10 cellular contexts compared by ENCODE assay signal in the genomic region with DNA sequence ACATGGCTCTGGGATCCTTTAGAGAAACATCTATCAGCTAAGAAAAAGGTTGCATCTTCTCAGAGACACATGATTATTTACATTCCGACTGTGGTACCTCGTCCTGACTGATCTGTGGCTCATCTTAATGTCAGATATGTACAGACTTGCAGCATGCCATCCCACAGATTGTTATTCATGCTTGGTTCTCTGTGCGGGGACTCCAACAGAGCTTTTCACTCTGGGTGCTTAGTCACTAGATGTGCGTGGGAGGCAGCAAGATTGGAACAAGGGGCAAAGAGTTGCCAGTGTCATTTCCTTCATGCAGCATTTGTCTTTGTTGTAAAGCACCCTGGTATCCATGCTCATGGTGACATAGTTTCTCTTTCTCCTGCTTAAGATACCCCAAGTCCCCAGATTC.
DNase-seq lines count a peak whose midpoint lies in the region; ATAC-seq and TF ChIP-seq lines count a peak whose summit lies in the region.
"Had no signal": no experiment of that assay in that cellular context is flagged by ENCODE, and none has a peak within 500 bp of the region (broad histone marks: within the 10 kb centered on the region; RNA-seq: fewer than 3 reads in every experiment).

No MANE protein-coding gene starts in this region.

- H3K4me3 ChIP-seq in foreskin fibroblast (ENCODE audit: low read depth in 1 of 2, low read length in 2 of 2): no peak overlapping the region
- H3K4me3 ChIP-seq: SK-N-MC had no signal

- ATAC-seq in activated CD4-positive, alpha-beta T cell treated with anti-CD3 and anti-CD28 coated beads for 36 hours: peak; percentile 91

- peak overlapping the region; percentile 73 for H3K27ac Mint-ChIP-seq in activated CD4-positive, alpha-beta T cell treated with anti-CD3 and anti-CD28 coated beads for 36 hours
- no peak overlapping the region for H3K27ac Mint-ChIP-seq in activated CD4-positive, alpha-beta T cell treated with anti-CD3 and anti-CD28 coated beads, Interleukin-2, amount 10 ng/mL, durations not matched to agents 7 days and 5 days
- H3K27ac Mint-ChIP-seq in nephron progenitor cell: no peak overlapping the region

- no peaks in the 10 kb centered on the region for H3K27me3 Mint-ChIP-seq in activated CD4-positive, alpha-beta T cell treated with anti-CD3 and anti-CD28 coated beads for 36 hours
- H3K27me3 Mint-ChIP-seq in activated CD4-positive, alpha-beta T cell treated with anti-CD3 and anti-CD28 coated beads, Interleukin-2, amount 10 ng/mL, durations not matched to agents 7 days and 5 days: no peaks in the 10 kb centered on the region
- no peaks in the 10 kb centered on the region for H3K27me3 Mint-ChIP-seq in nephron progenitor cell (ENCODE audit: low read depth, poor library complexity)

- H3K4me1 Mint-ChIP-seq in activated CD4-positive, alpha-beta T cell treated with anti-CD3 and anti-CD28 coated beads for 36 hours: peaks cover 47% of the 10 kb centered on the region
- H3K4me1 Mint-ChIP-seq in activated CD4-positive, alpha-beta T cell treated with anti-CD3 and anti-CD28 coated beads, Interleukin-2, amount 10 ng/mL, durations not matched to agents 7 days and 5 days: peaks cover 23% of the 10 kb centered on the region
- peaks cover 6% of the 10 kb centered on the region for H3K4me1 Mint-ChIP-seq in nephron progenitor cell

- POLR2A ChIA-PET in activated CD4-positive, alpha-beta T cell treated with anti-CD3 and anti-CD28 coated beads for 36 hours (lab: Charles Lee): interaction anchor here (0.5 to 0.6 kb wide), 2 partner anchors 8 to 132 kb away, joined by 3 to 4 read pairs; no protein-coding TSS in a partner anchor
- POLR2A ChIA-PET in activated CD4-positive, alpha-beta T cell treated with anti-CD3 and anti-CD28 coated beads, Interleukin-2, amount 10 ng/mL, durations not matched to agents 7 days and 5 days (lab: Charles Lee): no interaction called here

- H3K36me3 Mint-ChIP-seq in activated CD4-positive, alpha-beta T cell treated with anti-CD3 and anti-CD28 coated beads for 36 hours (ENCODE audit: low read depth): peaks cover 77% of the 10 kb centered on the region
- H3K36me3 Mint-ChIP-seq in activated CD4-positive, alpha-beta T cell treated with anti-CD3 and anti-CD28 coated beads, Interleukin-2, amount 10 ng/mL, durations not matched to agents 7 days and 5 days (ENCODE audit: low read depth): peaks cover 78% of the 10 kb centered on the region
- H3K36me3 Mint-ChIP-seq in nephron progenitor cell (ENCODE audit: low read depth): peaks cover 4% of the 10 kb centered on the region

- CTCF ChIA-PET in activated CD4-positive, alpha-beta T cell treated with anti-CD3 and anti-CD28 coated beads for 36 hours (lab: Charles Lee): interaction anchor here (0.7 to 1.3 kb wide), 6 partner anchors 12 to 455 kb away, joined by 3 to 5 read pairs (median 4); no protein-coding TSS in a partner anchor
- CTCF ChIA-PET in activated CD4-positive, alpha-beta T cell treated with anti-CD3 and anti-CD28 coated beads, Interleukin-2, amount 10 ng/mL, durations not matched to agents 7 days and 5 days (lab: Charles Lee): interaction anchor here (0.9 kb wide), 1 partner anchor 26 kb away, joined by 4 read pairs; no protein-coding TSS in a partner anchor

- intact Hi-C loops in activated CD4-positive, alpha-beta T cell treated with anti-CD3 and anti-CD28 coated beads for 36 hours (cut with DNase I, micrococcal nuclease): loop anchor here (1.0 to 2.0 kb wide), 3 partner anchors 11 to 23 kb away; no protein-coding TSS in a partner anchor

- peaks cover 21% of the 10 kb centered on the region for H3K9me3 Mint-ChIP-seq in activated CD4-positive, alpha-beta T cell treated with anti-CD3 and anti-CD28 coated beads for 36 hours (ENCODE audit: low read depth)
- H3K9me3 Mint-ChIP-seq in activated CD4-positive, alpha-beta T cell treated with anti-CD3 and anti-CD28 coated beads, Interleukin-2, amount 10 ng/mL, durations not matched to agents 7 days and 5 days: peaks cover 30% of the 10 kb centered on the region
- H3K9me3 Mint-ChIP-seq in nephron progenitor cell: no peaks in the 10 kb centered on the region

- DNase-seq in activated CD4-positive, alpha-beta T cell treated with anti-CD3 and anti-CD28 coated beads for 36 hours: peak; percentile 86
- no peak for DNase-seq in activated CD4-positive, alpha-beta T cell treated with anti-CD3 and anti-CD28 coated beads, Interleukin-2, amount 10 ng/mL, durations not matched to agents 7 days and 5 days
- peak; percentile 53 for DNase-seq in activated CD8-positive, alpha-beta memory T cell treated with anti-CD3 and anti-CD28 coated beads, Interleukin-2, amount 50 U/mL, for 4 hours
- peak; percentile 76 to 81 for DNase-seq in foreskin fibroblast
- peak; percentile 16 to 60 for DNase-seq in stimulated activated CD8-positive, alpha-beta memory T cell treated with anti-CD3 and anti-CD28 coated beads, Interleukin-15, amount 100 ng/mL, for 4 hours (ENCODE audit: low read depth in 2 of 2)
- no peak for DNase-seq in UCSD-AML1 (lab: John Stamatoyannopoulos, UW; ENCODE audit: unreplicated experiment)
- no peak for DNase-seq in nephron progenitor cell
- no peak for DNase-seq in GF-D8 (lab: John Stamatoyannopoulos, UW)
- DNase-seq: mesendoderm had no signal

- no peak overlapping the region for H3K4me3 Mint-ChIP-seq in activated CD4-positive, alpha-beta T cell treated with anti-CD3 and anti-CD28 coated beads for 36 hours
- H3K4me3 Mint-ChIP-seq in activated CD4-positive, alpha-beta T cell treated with anti-CD3 and anti-CD28 coated beads, Interleukin-2, amount 10 ng/mL, durations not matched to agents 7 days and 5 days: no peak overlapping the region
- no peak overlapping the region for H3K4me3 Mint-ChIP-seq in nephron progenitor cell

- no peak for TF ChIP-seq CTCF in foreskin fibroblast (IDR thresholded peaks at IDR 0.05; ENCODE audit: low read depth, low read length)
- no peak for TF ChIP-seq CTCF in nephron progenitor cell (IDR thresholded peaks at IDR 0.05)

Comparison
In these comparisons a context has a peak if more than half of its experiments do, and no peak if none do; other contexts are left out.
1. DNase-seq: peak in activated CD4-positive, alpha-beta T cell treated with anti-CD3 and anti-CD28 coated beads for 36 hours (single experiment), activated CD8-positive, alpha-beta memory T cell treated with anti-CD3 and anti-CD28 coated beads, Interleukin-2, amount 50 U/mL, for 4 hours (single experiment), foreskin fibroblast (2 of 2) and stimulated activated CD8-positive, alpha-beta memory T cell treated with anti-CD3 and anti-CD28 coated beads, Interleukin-15, amount 100 ng/mL, for 4 hours (2 of 2); none in activated CD4-positive, alpha-beta T cell treated with anti-CD3 and anti-CD28 coated beads, Interleukin-2, amount 10 ng/mL, durations not matched to agents 7 days and 5 days (single experiment), UCSD-AML1 (single experiment), nephron progenitor cell (single experiment) and GF-D8 (single experiment).